Comparison of ENCODE assay signal across 1 cellular context in genomic region chr17:79790805-79791353, GRCh38.
TF ChIP-seq lines count a peak whose summit lies in the region.

No MANE protein-coding gene starts in this region.

TF ChIP-seq in K562, 482 proteins besides CTCF, POLR2A, EP300 and RAD21:
- peak; percentile 10 for TF ChIP-seq HMGN3 (IDR thresholded peaks at IDR 0.05; ENCODE audit: borderline replicate concordance, extremely low read depth, insufficient read length, low read depth, low read length)
- TF ChIP-seq FOXJ2 (tag; IDR thresholded peaks at IDR 0.05), result no peak
